ENCODE assay signal across 1 cellular context in genomic region chr3:196268270-196269163, GRCh38.
TF ChIP-seq lines count a peak whose summit lies in the region.

No MANE protein-coding gene starts in this region.

TF ChIP-seq in K562, 482 proteins besides CTCF, POLR2A, EP300 and RAD21 (continued from another document and continues in another):
- TF ChIP-seq AFF1 (IDR thresholded peaks at IDR 0.05; ENCODE audit: low read depth in 1 of 2, partially characterized antibody in 2 of 2) (no peak), ZNF143 (CRISPR knock-in tag; IDR thresholded peaks at IDR 0.05) (no peak), IRF9 (tag; IDR thresholded peaks at IDR 0.05) (no peak), CBFA2T3 (IDR thresholded peaks at IDR 0.05) (0 out of 2 replicates have a peak, but pooled peaks have one; percentile 23), ARID3A (IDR thresholded peaks at IDR 0.05; ENCODE audit: borderline replicate concordance, low read depth, low read length) (no peak), CBX8 (IDR thresholded peaks at IDR 0.05; ENCODE audit: borderline replicate concordance, extremely low read depth, low read depth, low read length, poor library complexity, severe bottlenecking) (no peak), GMEB1 (CRISPR knock-in tag; IDR thresholded peaks at IDR 0.05) (no peak), MAFF (IDR thresholded peaks at IDR 0.05; ENCODE audit: low read length) (peak; percentile 90), HMG20A (CRISPR knock-in tag; conservative IDR thresholded peaks at IDR 0.05) (no peak), JUNB (CRISPR knock-in tag; conservative IDR thresholded peaks at IDR 0.05) (no peak), CCAR2 (IDR thresholded peaks at IDR 0.05; ENCODE audit: low read depth, low read length) (no peak), ZNF449 (CRISPR knock-in tag; IDR thresholded peaks at IDR 0.05) (no peak), U2AF1 (optimal IDR thresholded peaks at IDR 0.05; ENCODE audit: low read depth, low read length) (no peak), ZNF274 (IDR thresholded peaks at IDR 0.05; ENCODE audit: borderline replicate concordance, low read depth, low read length) (no peak), CAMTA2 (CRISPR knock-in tag; conservative IDR thresholded peaks at IDR 0.05) (no peak), PATZ1 (CRISPR knock-in tag; IDR thresholded peaks at IDR 0.05; ENCODE audit: borderline replicate concordance) (no peak), MBD2 (IDR thresholded peaks at IDR 0.05; ENCODE audit: borderline replicate concordance, low read depth) (no peak), ZNF121 (CRISPR knock-in tag; conservative IDR thresholded peaks at IDR 0.05) (peak; percentile 79), BRD9 (IDR thresholded peaks at IDR 0.05; ENCODE audit: low read depth, partially characterized antibody) (no peak), HOXB6 (CRISPR knock-in tag; IDR thresholded peaks at IDR 0.05; ENCODE audit: borderline replicate concordance) (no peak), GATA2 (CRISPR knock-in tag; IDR thresholded peaks at IDR 0.05) (no peak), SAFB2 (IDR thresholded peaks at IDR 0.05; ENCODE audit: borderline replicate concordance, low read depth, low read length, severe bottlenecking) (no peak), TEAD1 (CRISPR knock-in tag; IDR thresholded peaks at IDR 0.05) (no peak)
- TF ChIP-seq, protein P1, sequence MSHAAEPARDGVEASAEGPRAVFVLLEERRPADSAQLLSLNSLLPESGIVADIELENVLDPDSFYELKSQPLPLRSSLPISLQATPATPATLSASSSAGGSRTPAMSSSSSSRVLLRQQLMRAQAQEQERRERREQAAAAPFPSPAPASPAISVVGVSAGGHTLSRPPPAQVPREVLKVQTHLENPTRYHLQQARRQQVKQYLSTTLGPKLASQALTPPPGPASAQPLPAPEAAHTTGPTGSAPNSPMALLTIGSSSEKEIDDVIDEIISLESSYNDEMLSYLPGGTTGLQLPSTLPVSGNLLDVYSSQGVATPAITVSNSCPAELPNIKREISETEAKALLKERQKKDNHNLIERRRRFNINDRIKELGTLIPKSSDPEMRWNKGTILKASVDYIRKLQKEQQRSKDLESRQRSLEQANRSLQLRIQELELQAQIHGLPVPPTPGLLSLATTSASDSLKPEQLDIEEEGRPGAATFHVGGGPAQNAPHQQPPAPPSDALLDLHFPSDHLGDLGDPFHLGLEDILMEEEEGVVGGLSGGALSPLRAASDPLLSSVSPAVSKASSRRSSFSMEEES (CRISPR knock-in tag; IDR thresholded peaks at IDR 0.05) = no peak
- TF ChIP-seq, protein P2, sequence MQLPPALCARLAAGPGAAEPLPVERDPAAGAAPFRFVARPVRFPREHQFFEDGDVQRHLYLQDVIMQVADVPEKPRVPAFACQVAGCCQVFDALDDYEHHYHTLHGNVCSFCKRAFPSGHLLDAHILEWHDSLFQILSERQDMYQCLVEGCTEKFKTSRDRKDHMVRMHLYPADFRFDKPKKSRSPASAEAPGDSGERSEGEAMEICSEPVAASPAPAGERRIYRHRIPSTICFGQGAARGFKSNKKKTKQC (CRISPR knock-in tag; IDR thresholded peaks at IDR 0.05) = no peak
- TF ChIP-seq, protein P3, sequence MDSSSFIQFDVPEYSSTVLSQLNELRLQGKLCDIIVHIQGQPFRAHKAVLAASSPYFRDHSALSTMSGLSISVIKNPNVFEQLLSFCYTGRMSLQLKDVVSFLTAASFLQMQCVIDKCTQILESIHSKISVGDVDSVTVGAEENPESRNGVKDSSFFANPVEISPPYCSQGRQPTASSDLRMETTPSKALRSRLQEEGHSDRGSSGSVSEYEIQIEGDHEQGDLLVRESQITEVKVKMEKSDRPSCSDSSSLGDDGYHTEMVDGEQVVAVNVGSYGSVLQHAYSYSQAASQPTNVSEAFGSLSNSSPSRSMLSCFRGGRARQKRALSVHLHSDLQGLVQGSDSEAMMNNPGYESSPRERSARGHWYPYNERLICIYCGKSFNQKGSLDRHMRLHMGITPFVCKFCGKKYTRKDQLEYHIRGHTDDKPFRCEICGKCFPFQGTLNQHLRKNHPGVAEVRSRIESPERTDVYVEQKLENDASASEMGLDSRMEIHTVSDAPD (CRISPR knock-in tag; IDR thresholded peaks at IDR 0.05) = no peak
- TF ChIP-seq, protein P4, sequence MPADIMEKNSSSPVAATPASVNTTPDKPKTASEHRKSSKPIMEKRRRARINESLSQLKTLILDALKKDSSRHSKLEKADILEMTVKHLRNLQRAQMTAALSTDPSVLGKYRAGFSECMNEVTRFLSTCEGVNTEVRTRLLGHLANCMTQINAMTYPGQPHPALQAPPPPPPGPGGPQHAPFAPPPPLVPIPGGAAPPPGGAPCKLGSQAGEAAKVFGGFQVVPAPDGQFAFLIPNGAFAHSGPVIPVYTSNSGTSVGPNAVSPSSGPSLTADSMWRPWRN (IDR thresholded peaks at IDR 0.05; ENCODE audit: low read depth) = no peak
- TF ChIP-seq, protein P5, sequence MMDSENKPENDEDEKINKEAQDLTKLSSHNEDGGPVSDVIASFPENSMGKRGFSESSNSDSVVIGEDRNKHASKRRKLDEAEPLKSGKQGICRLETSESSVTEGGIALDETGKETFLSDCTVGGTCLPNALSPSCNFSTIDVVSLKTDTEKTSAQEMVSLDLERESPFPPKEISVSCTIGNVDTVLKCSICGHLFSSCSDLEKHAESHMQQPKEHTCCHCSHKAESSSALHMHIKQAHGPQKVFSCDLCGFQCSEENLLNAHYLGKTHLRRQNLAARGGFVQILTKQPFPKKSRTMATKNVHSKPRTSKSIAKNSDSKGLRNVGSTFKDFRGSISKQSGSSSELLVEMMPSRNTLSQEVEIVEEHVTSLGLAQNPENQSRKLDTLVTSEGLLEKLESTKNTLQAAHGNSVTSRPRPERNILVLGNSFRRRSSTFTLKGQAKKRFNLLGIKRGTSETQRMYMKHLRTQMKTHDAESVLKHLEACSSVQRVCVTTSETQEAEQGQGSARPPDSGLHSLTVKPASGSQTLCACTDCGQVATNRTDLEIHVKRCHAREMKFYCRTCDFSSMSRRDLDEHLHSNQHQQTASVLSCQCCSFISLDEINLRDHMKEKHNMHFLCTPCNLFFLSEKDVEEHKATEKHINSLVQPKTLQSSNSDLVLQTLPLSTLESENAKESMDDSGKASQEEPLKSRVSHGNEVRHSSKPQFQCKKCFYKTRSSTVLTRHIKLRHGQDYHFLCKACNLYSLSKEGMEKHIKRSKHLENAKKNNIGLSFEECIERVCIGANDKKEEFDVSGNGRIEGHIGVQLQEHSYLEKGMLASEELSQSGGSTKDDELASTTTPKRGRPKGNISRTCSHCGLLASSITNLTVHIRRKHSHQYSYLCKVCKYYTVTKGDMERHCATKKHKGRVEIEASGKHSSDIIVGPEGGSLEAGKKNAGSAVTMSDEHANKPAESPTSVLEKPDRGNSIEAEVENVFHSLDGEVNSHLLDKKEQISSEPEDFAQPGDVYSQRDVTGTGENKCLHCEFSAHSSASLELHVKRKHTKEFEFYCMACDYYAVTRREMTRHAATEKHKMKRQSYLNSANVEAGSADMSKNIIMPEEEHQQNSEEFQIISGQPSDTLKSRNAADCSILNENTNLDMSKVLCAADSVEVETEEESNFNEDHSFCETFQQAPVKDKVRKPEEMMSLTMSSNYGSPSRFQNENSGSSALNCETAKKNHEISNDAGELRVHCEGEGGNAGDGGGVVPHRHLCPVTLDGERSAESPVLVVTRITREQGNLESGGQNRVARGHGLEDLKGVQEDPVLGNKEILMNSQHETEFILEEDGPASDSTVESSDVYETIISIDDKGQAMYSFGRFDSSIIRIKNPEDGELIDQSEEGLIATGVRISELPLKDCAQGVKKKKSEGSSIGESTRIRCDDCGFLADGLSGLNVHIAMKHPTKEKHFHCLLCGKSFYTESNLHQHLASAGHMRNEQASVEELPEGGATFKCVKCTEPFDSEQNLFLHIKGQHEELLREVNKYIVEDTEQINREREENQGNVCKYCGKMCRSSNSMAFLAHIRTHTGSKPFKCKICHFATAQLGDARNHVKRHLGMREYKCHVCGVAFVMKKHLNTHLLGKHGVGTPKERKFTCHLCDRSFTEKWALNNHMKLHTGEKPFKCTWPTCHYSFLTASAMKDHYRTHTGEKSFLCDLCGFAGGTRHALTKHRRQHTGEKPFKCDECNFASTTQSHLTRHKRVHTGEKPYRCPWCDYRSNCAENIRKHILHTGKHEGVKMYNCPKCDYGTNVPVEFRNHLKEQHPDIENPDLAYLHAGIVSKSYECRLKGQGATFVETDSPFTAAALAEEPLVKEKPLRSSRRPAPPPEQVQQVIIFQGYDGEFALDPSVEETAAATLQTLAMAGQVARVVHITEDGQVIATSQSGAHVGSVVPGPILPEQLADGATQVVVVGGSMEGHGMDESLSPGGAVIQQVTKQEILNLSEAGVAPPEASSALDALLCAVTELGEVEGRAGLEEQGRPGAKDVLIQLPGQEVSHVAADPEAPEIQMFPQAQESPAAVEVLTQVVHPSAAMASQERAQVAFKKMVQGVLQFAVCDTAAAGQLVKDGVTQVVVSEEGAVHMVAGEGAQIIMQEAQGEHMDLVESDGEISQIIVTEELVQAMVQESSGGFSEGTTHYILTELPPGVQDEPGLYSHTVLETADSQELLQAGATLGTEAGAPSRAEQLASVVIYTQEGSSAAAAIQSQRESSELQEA (IDR thresholded peaks at IDR 0.05; ENCODE audit: low read depth) = no peak
